In the genomic region with DNA sequence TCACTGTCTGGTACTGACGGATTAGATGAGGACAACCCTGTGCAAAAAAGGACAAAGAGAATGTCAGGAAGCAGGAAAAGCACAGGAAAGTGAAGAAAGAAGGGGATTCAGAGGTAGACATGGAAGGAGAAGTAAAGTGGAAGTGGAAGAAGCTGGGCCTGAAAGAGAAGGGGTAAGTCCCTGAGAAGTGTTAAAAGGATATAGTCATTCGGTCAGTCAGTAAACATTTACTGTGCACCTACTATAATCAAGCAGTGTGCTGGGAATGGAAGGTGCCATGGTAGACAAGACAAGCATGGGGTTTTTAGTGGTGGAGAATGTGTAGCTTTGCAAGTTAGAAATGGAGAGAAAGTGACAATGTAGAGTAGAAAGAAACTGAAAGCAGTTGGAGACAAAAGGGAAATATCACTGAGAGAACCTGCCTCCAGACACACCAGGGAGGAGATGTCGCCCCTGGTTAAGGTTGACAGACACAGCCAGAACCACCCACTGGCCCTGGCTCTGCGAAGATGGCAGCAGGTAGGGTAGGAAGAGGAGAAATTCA, we compare ENCODE assay signal across 19 cellular contexts.
"Had no signal": no experiment of that assay in that cellular context is flagged by ENCODE, and none has a peak within 500 bp of the region (broad histone marks: within the 10 kb centered on the region; RNA-seq: fewer than 3 reads in every experiment).

No MANE protein-coding gene starts in this region.

- H3K27me3 ChIP-seq: left lung, right atrium auricular region, suprapubic skin had no signal

- H3K9me3 Mint-ChIP-seq: activated naive CD4-positive, alpha-beta T cell treated with anti-CD3 and anti-CD28 coated beads for 36 hours; naive thymus-derived CD8-positive, alpha-beta T cell had no signal

- H3K4me3 Mint-ChIP-seq: activated naive CD4-positive, alpha-beta T cell treated with anti-CD3 and anti-CD28 coated beads for 36 hours had no signal

- H3K27ac Mint-ChIP-seq: activated naive CD4-positive, alpha-beta T cell treated with anti-CD3 and anti-CD28 coated beads for 36 hours had no signal

- H3K27ac ChIP-seq: left lung, right atrium auricular region, skin epidermis, suprapubic skin had no signal

- H3K9me3 ChIP-seq: left lung, mucosa of descending colon, right atrium auricular region, suprapubic skin had no signal

- H3K36me3 Mint-ChIP-seq: naive thymus-derived CD8-positive, alpha-beta T cell had no signal

- ATAC-seq: activated CD4-positive, CD25-positive, alpha-beta regulatory T cell treated with anti-CD3 and anti-CD28 coated beads, Interleukin-2, amount 50 U/mL, for 24 hours; esophagus mucosa; left lung; mucosa of descending colon; naive thymus-derived CD8-positive, alpha-beta T cell had no signal

- H3K36me3 ChIP-seq: left lung, right atrium auricular region, suprapubic skin had no signal

- H3K4me3 ChIP-seq: left lung, mucosa of descending colon, right atrium auricular region, skin epidermis, suprapubic skin had no signal

- DNase-seq: activated naive CD4-positive, alpha-beta T cell treated with anti-CD3 and anti-CD28 coated beads for 36 hours; amniotic stem cell; caudate nucleus; hippocampal formation; kidney; left lung; mucosa of descending colon; naive thymus-derived CD8-positive, alpha-beta T cell; occipital lobe; stimulated activated CD4-positive, alpha-beta T cell treated with anti-CD3 and anti-CD28 coated beads, Interleukin-15, amount 100 ng/mL, for 24 hours; stimulated activated CD4-positive, alpha-beta T cell treated with anti-CD3 and anti-CD28 coated beads, Interleukin-4, amount 100 ng/mL, for 1 hour; stimulated activated naive CD4-positive, alpha-beta T cell treated with Interleukin-2 at 50 U/mL for 16 hours; T1000; trophoblast cell had no signal
